8 cellular contexts compared by ENCODE assay signal in the genomic region with DNA sequence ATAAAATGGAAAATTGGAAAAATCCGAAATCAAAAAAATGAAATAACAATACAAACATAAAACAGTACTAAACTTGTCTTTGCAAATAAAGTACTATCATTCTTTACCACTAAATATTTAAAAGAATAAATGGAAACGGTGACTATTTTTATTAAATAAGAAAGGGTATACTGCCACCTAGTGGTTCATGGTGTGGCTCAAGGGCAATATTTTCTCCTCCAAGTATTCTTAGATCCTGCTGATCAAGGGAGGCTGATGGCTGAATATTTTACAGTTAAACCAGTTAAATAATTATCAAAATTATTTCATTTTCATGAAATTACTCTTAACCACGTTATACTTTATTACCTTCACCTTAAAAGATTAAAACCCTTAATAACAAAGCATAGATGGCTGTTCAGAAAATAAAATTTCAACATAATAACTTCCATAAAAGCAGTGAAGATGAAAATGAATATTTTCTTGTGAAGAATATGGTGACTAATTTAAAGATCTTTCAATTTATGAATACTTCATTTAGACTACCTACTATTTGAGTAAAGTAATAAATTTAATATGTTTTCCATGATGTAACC.
DNase-seq lines count a peak whose midpoint lies in the region; ATAC-seq and TF ChIP-seq lines count a peak whose summit lies in the region.

No MANE protein-coding gene starts in this region.

- H3K27ac ChIP-seq in hepatocyte: no peak overlapping the region

- H3K4me2 ChIP-seq in hepatocyte: no peak overlapping the region

- TF ChIP-seq CTCF in WTC11 (IDR thresholded peaks at IDR 0.05) (0 out of 2 replicates have a peak, but pooled peaks have one; percentile 50), hepatocyte (IDR thresholded peaks at IDR 0.05; ENCODE audit: poor library complexity) (peak; percentile 93)

- H3K36me3 Mint-ChIP-seq in WTC11: no peaks in the 10 kb centered on the region

- POLR2A ChIA-PET in WTC11 (lab: Charles Lee): no interaction called here

- ATAC-seq in WTC11: no peak
- ATAC-seq in stimulated activated naive CD8-positive, alpha-beta T cell treated with anti-CD3 and anti-CD28 coated beads, Interleukin-15, Interleukin-2, amounts not matched to agents 100 U/mL and 50 U/mL, for 24 hours: no peak

- H3K4me3 ChIP-seq in hepatocyte: no peak overlapping the region

- H4K20me1 ChIP-seq in hepatocyte (ENCODE audit: insufficient read depth, poor library complexity, severe bottlenecking): no peaks in the 10 kb centered on the region

- 0% methylated on average over 3 of the region's 3 CpGs for WGBS in hepatocyte (ENCODE audit: low lambda C conversion rate, missing lambda C conversion rate)

- no peaks in the 10 kb centered on the region for H3K27me3 ChIP-seq in hepatocyte

- H3K4me1 ChIP-seq in hepatocyte (ENCODE audit: insufficient read depth): no peaks in the 10 kb centered on the region

- H3K27ac Mint-ChIP-seq in WTC11: no peak overlapping the region

- no peak overlapping the region for H3K4me3 Mint-ChIP-seq in WTC11

- H3K79me2 ChIP-seq in hepatocyte: no peaks in the 10 kb centered on the region

- H3K27me3 Mint-ChIP-seq in WTC11 (ENCODE audit: low read depth): no peaks in the 10 kb centered on the region

- H3K9me3 Mint-ChIP-seq in WTC11: peaks cover 1% of the 10 kb centered on the region

- CTCF ChIA-PET in WTC11 (lab: Charles Lee): interaction anchor here (0.6 to 1.4 kb wide), 4 partner anchors 14 to 870 kb away, joined by 3 to 6 read pairs (median 3); no protein-coding TSS in a partner anchor

- no peaks in the 10 kb centered on the region for H3K9me2 ChIP-seq in hepatocyte (replicated peaks; ENCODE audit: insufficient read depth)

- H3K4me1 Mint-ChIP-seq in WTC11: no peaks in the 10 kb centered on the region

- DNase-seq in COR-L47 (lab: John Stamatoyannopoulos, UW): peak; percentile 72
- peak; percentile 42 for DNase-seq in H4 (ENCODE audit: low spot score)
- peak; percentile 68 for DNase-seq in NCI-H2171 treated with DMSO at 0.1 percent for 48 hours (lab: John Stamatoyannopoulos, UW)
- no peak for DNase-seq in WTC11 (ENCODE audit: low spot score)
- peak; percentile 84 for DNase-seq in hepatocyte (ENCODE audit: low spot score)
- peak; percentile 91 for DNase-seq in superior temporal gyrus (ENCODE audit: extremely low spot score)
- DNase-seq in activated T-cell treated with anti-CD3 and anti-CD28 coated beads, Interleukin-2, amount 50 U/mL, for 1 hour: no peak
- DNase-seq in stimulated activated naive CD8-positive, alpha-beta T cell treated with anti-CD3 and anti-CD28 coated beads, Interleukin-15, Interleukin-2, amounts not matched to agents 100 U/mL and 50 U/mL, for 24 hours: no peak

- H2AFZ ChIP-seq in hepatocyte: no peak overlapping the region

- H3K9me3 ChIP-seq in hepatocyte (ENCODE audit: low read depth): no peaks in the 10 kb centered on the region

- H3K36me3 ChIP-seq in hepatocyte (replicated peaks; ENCODE audit: insufficient read depth, low read depth): no peaks in the 10 kb centered on the region

TF ChIP-seq in WTC11, 78 proteins besides CTCF, POLR2A, EP300 and RAD21:
- TF ChIP-seq, protein P1, sequence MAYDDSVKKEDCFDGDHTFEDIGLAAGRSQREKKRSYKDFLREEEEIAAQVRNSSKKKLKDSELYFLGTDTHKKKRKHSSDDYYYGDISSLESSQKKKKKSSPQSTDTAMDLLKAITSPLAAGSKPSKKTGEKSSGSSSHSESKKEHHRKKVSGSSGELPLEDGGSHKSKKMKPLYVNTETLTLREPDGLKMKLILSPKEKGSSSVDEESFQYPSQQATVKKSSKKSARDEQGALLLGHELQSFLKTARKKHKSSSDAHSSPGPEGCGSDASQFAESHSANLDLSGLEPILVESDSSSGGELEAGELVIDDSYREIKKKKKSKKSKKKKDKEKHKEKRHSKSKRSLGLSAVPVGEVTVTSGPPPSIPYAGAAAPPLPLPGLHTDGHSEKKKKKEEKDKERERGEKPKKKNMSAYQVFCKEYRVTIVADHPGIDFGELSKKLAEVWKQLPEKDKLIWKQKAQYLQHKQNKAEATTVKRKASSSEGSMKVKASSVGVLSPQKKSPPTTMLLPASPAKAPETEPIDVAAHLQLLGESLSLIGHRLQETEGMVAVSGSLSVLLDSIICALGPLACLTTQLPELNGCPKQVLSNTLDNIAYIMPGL (CRISPR knock-in tag; IDR thresholded peaks at IDR 0.05): no peak
- TF ChIP-seq GTF2I (CRISPR knock-in tag; conservative IDR thresholded peaks at IDR 0.05) (no peak), IRF2 (CRISPR knock-in tag; IDR thresholded peaks at IDR 0.05; ENCODE audit: borderline replicate concordance, low read depth) (no peak), PRRX2 (CRISPR knock-in tag; IDR thresholded peaks at IDR 0.05) (no peak), ZNF121 (CRISPR knock-in tag; IDR thresholded peaks at IDR 0.05) (no peak), GABPB1 (CRISPR knock-in tag; IDR thresholded peaks at IDR 0.05) (no peak), ZNF671 (CRISPR knock-in tag; IDR thresholded peaks at IDR 0.05) (no peak), NR2C2 (CRISPR knock-in tag; IDR thresholded peaks at IDR 0.05) (no peak), GRHL2 (CRISPR knock-in tag; IDR thresholded peaks at IDR 0.05; ENCODE audit: insufficient replicate concordance, severe bottlenecking) (no peak), EMX1 (CRISPR knock-in tag; IDR thresholded peaks at IDR 0.05) (no peak), SP1 (CRISPR knock-in tag; conservative IDR thresholded peaks at IDR 0.05) (no peak)
- TF ChIP-seq, protein P2, sequence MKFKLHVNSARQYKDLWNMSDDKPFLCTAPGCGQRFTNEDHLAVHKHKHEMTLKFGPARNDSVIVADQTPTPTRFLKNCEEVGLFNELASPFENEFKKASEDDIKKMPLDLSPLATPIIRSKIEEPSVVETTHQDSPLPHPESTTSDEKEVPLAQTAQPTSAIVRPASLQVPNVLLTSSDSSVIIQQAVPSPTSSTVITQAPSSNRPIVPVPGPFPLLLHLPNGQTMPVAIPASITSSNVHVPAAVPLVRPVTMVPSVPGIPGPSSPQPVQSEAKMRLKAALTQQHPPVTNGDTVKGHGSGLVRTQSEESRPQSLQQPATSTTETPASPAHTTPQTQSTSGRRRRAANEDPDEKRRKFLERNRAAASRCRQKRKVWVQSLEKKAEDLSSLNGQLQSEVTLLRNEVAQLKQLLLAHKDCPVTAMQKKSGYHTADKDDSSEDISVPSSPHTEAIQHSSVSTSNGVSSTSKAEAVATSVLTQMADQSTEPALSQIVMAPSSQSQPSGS (CRISPR knock-in tag; IDR thresholded peaks at IDR 0.05; ENCODE audit: borderline replicate concordance, low read depth): no peak
- TF ChIP-seq, protein P3, sequence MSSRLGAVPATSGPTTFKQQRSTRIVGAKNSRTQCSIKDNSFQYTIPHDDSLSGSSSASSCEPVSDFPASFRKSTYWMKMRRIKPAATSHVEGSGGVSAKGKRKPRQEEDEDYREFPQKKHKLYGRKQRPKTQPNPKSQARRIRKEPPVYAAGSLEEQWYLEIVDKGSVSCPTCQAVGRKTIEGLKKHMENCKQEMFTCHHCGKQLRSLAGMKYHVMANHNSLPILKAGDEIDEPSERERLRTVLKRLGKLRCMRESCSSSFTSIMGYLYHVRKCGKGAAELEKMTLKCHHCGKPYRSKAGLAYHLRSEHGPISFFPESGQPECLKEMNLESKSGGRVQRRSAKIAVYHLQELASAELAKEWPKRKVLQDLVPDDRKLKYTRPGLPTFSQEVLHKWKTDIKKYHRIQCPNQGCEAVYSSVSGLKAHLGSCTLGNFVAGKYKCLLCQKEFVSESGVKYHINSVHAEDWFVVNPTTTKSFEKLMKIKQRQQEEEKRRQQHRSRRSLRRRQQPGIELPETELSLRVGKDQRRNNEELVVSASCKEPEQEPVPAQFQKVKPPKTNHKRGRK (CRISPR knock-in tag; IDR thresholded peaks at IDR 0.05; ENCODE audit: borderline replicate concordance): no peak
- TF ChIP-seq, protein P4, sequence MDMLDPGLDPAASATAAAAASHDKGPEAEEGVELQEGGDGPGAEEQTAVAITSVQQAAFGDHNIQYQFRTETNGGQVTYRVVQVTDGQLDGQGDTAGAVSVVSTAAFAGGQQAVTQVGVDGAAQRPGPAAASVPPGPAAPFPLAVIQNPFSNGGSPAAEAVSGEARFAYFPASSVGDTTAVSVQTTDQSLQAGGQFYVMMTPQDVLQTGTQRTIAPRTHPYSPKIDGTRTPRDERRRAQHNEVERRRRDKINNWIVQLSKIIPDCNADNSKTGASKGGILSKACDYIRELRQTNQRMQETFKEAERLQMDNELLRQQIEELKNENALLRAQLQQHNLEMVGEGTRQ (CRISPR knock-in tag; IDR thresholded peaks at IDR 0.05): no peak
- TF ChIP-seq, protein P5, sequence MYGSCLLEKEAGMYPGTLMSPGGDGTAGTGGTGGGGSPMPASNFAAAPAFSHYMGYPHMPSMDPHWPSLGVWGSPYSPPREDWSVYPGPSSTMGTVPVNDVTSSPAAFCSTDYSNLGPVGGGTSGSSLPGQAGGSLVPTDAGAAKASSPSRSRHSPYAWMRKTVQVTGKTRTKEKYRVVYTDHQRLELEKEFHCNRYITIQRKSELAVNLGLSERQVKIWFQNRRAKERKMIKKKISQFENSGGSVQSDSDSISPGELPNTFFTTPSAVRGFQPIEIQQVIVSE (CRISPR knock-in tag; IDR thresholded peaks at IDR 0.05; ENCODE audit: borderline replicate concordance): no peak

Comparison
In these comparisons a context has a peak if more than half of its experiments do, and no peak if none do; other contexts are left out.
1. DNase-seq: peak in COR-L47 (single experiment), H4 (single experiment), NCI-H2171 treated with DMSO at 0.1 percent for 48 hours (single experiment), hepatocyte (single experiment) and superior temporal gyrus (single experiment); none in WTC11 (single experiment), activated T-cell treated with anti-CD3 and anti-CD28 coated beads, Interleukin-2, amount 50 U/mL, for 1 hour (single experiment) and stimulated activated naive CD8-positive, alpha-beta T cell treated with anti-CD3 and anti-CD28 coated beads, Interleukin-15, Interleukin-2, amounts not matched to agents 100 U/mL and 50 U/mL, for 24 hours (single experiment).